ENCODE assay signal across 19 cellular contexts in genomic region chr9:81589392-81589791, GRCh38.
DNase-seq lines count a peak whose midpoint lies in the region; ATAC-seq, FAIRE-seq and TF ChIP-seq lines count a peak whose summit lies in the region.
"Had no signal": no experiment of that assay in that cellular context is flagged by ENCODE, and none has a peak within 500 bp of the region (broad histone marks: within the 10 kb centered on the region; RNA-seq: fewer than 3 reads in every experiment).

No MANE protein-coding gene starts in this region.

- H3K9ac ChIP-seq in kidney (ENCODE audit: low read length in 2 of 2): no peak overlapping the region

- no peak for FAIRE-seq in kidney (lab: Jason Lieb, UNC)
- FAIRE-seq: H54 had no signal

- H3K36me3 Mint-ChIP-seq in MCF 10A (ENCODE audit: insufficient read depth, unreplicated experiment): peaks cover 42% of the 10 kb centered on the region
- peaks cover 60 to 64% of the 10 kb centered on the region in 2 donors for H3K36me3 Mint-ChIP-seq in stimulated activated naive B cell treated with anti-CD40 and anti-IgM and Interleukin-4, amounts not matched to agents 10 μg/mL and 1 μg/mL and 100 μg/mL, for 72 hours
- H3K36me3 Mint-ChIP-seq in activated T-cell treated with anti-CD3 and anti-CD28 coated beads, Interleukin-2, amount 50 U/mL, for 24 hours (ENCODE audit: low read depth): no peaks in the 10 kb centered on the region

- intact Hi-C loops in MCF 10A (cut with micrococcal nuclease): loop anchor here (2.0 to 5.0 kb wide), 2 partner anchors 67 to 98 kb away; partner anchors contain the start of gene TLE1
- intact Hi-C loops in breast epithelium (cut with DNase I; ENCODE audit: low total_unique reads): no loop called here
- intact Hi-C loops in kidney (cut with DNase I): no loop called here

- no peaks in the 10 kb centered on the region for H3K27me3 ChIP-seq in breast epithelium
- H3K27me3 ChIP-seq: SJSA1 had no signal

- BruUV-seq in MCF 10A (replicated peaks; lab: Mats Ljungman, UMichigan): no TSS peak

- H3K4me3 Mint-ChIP-seq in MCF 10A (ENCODE audit: unreplicated experiment): no peak overlapping the region
- H3K4me3 Mint-ChIP-seq in stimulated activated naive B cell treated with anti-CD40 and anti-IgM and Interleukin-4, amounts not matched to agents 10 μg/mL and 1 μg/mL and 100 μg/mL, for 72 hours: no peak overlapping the region
- no peak overlapping the region for H3K4me3 Mint-ChIP-seq in activated T-cell treated with anti-CD3 and anti-CD28 coated beads, Interleukin-2, amount 50 U/mL, for 24 hours
- H3K4me3 Mint-ChIP-seq: IgD-negative memory B cell had no signal

- no peak for DNase-seq in MCF 10A (ENCODE audit: unreplicated experiment)
- DNase-seq in breast epithelium (ENCODE audit: low spot score in 2 of 2): no peak
- DNase-seq in kidney: peak; percentile 20
- DNase-seq in stimulated activated naive B cell treated with anti-CD40 and anti-IgM and Interleukin-4, amounts not matched to agents 10 μg/mL and 1 μg/mL and 100 μg/mL, for 72 hours: no peak
- DNase-seq in glomerular visceral epithelial cell (ENCODE audit: extremely low spot score): no peak
- no peak for DNase-seq in NCI-H2171 treated with DMSO at 0.1 percent for 48 hours (lab: John Stamatoyannopoulos, UW)
- no peak for DNase-seq in activated T-cell treated with anti-CD3 and anti-CD28 coated beads, Interleukin-2, amount 50 U/mL, for 24 hours
- DNase-seq: C1 segment of cervical spinal cord; Caco-2; DMS53; NCI-H1436; NCI-H2081; NCI-H2227 treated with DMSO at 0.1 percent for 48 hours; NCI-H526; NK-92 treated with Interleukin-12 subunit alpha and Interleukin-12 subunit beta, amount 100 ng/mL, for 24 hours had no signal

- no peak for ATAC-seq in stimulated activated naive B cell treated with anti-CD40 and anti-IgM and Interleukin-4, amounts not matched to agents 10 μg/mL and 1 μg/mL and 100 μg/mL, for 72 hours (replicated peaks)
- ATAC-seq in GM21515 (IDR thresholded peaks at IDR 0.05; ENCODE audit: unreplicated experiment): no peak

- no peak for TF ChIP-seq POLR2A in breast epithelium (IDR thresholded peaks at IDR 0.05)

- no peaks in the 10 kb centered on the region for H3K27me3 Mint-ChIP-seq in MCF 10A (ENCODE audit: insufficient read depth, unreplicated experiment)
- no peaks in the 10 kb centered on the region for H3K27me3 Mint-ChIP-seq in stimulated activated naive B cell treated with anti-CD40 and anti-IgM and Interleukin-4, amounts not matched to agents 10 μg/mL and 1 μg/mL and 100 μg/mL, for 72 hours
- peaks cover 4% of the 10 kb centered on the region for H3K27me3 Mint-ChIP-seq in activated T-cell treated with anti-CD3 and anti-CD28 coated beads, Interleukin-2, amount 50 U/mL, for 24 hours
- H3K27me3 Mint-ChIP-seq: IgD-negative memory B cell had no signal

- H3K4me1 ChIP-seq in breast epithelium (no peaks in the 10 kb centered on the region), kidney (ENCODE audit: control insufficient read depth in 1 of 2, insufficient read depth in 1 of 2, low read depth in 1 of 2, low read length in 2 of 2) (peaks cover 0 to 9% of the 10 kb centered on the region in 2 donors)
- H3K4me1 ChIP-seq: Caco-2 had no signal

- peaks cover 25% of the 10 kb centered on the region for H3K4me1 Mint-ChIP-seq in MCF 10A (ENCODE audit: insufficient read depth, unreplicated experiment)
- H3K4me1 Mint-ChIP-seq in stimulated activated naive B cell treated with anti-CD40 and anti-IgM and Interleukin-4, amounts not matched to agents 10 μg/mL and 1 μg/mL and 100 μg/mL, for 72 hours: peaks cover 13 to 16% of the 10 kb centered on the region in 2 donors
- no peaks in the 10 kb centered on the region for H3K4me1 Mint-ChIP-seq in activated T-cell treated with anti-CD3 and anti-CD28 coated beads, Interleukin-2, amount 50 U/mL, for 24 hours (ENCODE audit: low read depth)

- CTCF ChIA-PET in MCF 10A (lab: Yijun Ruan, JAX): interaction anchor here (2.2 kb wide), 1 partner anchor 66 kb away, joined by 13 read pairs; no protein-coding TSS in a partner anchor

- peak overlapping the region; percentile 42 for H3K27ac Mint-ChIP-seq in MCF 10A (ENCODE audit: low read depth, unreplicated experiment)
- peak overlapping the region; percentile 75 for H3K27ac Mint-ChIP-seq in stimulated activated naive B cell treated with anti-CD40 and anti-IgM and Interleukin-4, amounts not matched to agents 10 μg/mL and 1 μg/mL and 100 μg/mL, for 72 hours
- H3K27ac Mint-ChIP-seq in activated T-cell treated with anti-CD3 and anti-CD28 coated beads, Interleukin-2, amount 50 U/mL, for 24 hours: no peak overlapping the region
- H3K27ac Mint-ChIP-seq: IgD-negative memory B cell had no signal

- H3K9me3 ChIP-seq in breast epithelium (no peaks in the 10 kb centered on the region), kidney (ENCODE audit: control insufficient read depth in 1 of 2, low read length in 2 of 2) (no peaks in the 10 kb centered on the region)
- H3K9me3 ChIP-seq: Caco-2, SJSA1 had no signal

- no peaks in the 10 kb centered on the region for H3K9me3 Mint-ChIP-seq in MCF 10A (ENCODE audit: unreplicated experiment)
- peaks cover 3 to 4% of the 10 kb centered on the region in 2 donors for H3K9me3 Mint-ChIP-seq in stimulated activated naive B cell treated with anti-CD40 and anti-IgM and Interleukin-4, amounts not matched to agents 10 μg/mL and 1 μg/mL and 100 μg/mL, for 72 hours
- no peaks in the 10 kb centered on the region for H3K9me3 Mint-ChIP-seq in activated T-cell treated with anti-CD3 and anti-CD28 coated beads, Interleukin-2, amount 50 U/mL, for 24 hours

- no peak overlapping the region for H3K27ac ChIP-seq in breast epithelium
- no peak overlapping the region for H3K27ac ChIP-seq in kidney (ENCODE audit: low read depth in 2 of 2, low read length in 2 of 2)

- H3K4me3 ChIP-seq in breast epithelium (no peak overlapping the region), kidney (ENCODE audit: low read length in 2 of 2) (no peak overlapping the region)
- H3K4me3 ChIP-seq: SJSA1 had no signal

- TF ChIP-seq CTCF in MCF 10A (IDR thresholded peaks at IDR 0.05; ENCODE audit: unreplicated experiment) (no peak), breast epithelium (IDR thresholded peaks at IDR 0.05) (no peak), kidney (IDR thresholded peaks at IDR 0.05; ENCODE audit: borderline replicate concordance, extremely low read depth, insufficient read depth) (no peak)

- H3K36me3 ChIP-seq in breast epithelium (no peaks in the 10 kb centered on the region), kidney (ENCODE audit: control insufficient read depth in 1 of 2, insufficient read depth in 2 of 2, low read length in 2 of 2) (peaks cover 0 to 2% of the 10 kb centered on the region in 2 donors)

- POLR2A ChIA-PET in MCF 10A (lab: Yijun Ruan, JAX): interaction anchor here (1.1 kb wide), 1 partner anchor 19 kb away, joined by 4 read pairs; no protein-coding TSS in a partner anchor
